Comparison of ENCODE assay signal across 9 cellular contexts in the genomic region with DNA sequence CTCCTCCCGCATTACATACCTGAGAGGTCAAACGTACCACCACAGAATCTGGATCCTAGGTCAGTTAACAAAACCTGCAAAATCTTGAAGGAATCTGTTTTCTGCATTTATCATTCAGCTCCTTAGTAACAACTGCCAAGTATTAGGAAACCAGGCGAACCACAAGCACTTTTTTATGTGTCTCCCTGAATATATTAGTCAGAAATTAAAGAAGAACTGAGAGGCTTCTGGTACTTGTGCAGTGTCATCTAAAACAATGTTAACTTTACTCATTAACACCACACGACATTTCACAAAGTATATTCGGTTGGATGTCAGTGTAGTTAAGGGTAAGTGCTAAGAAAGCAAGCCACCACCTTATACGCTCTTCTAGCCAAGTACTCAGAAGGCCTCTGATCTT. TPM values are rescaled to one million over a fixed set of nuclear protein-coding genes. Genes with fewer than 3 reads are reported as not detected.
DNase-seq lines count a peak whose midpoint lies in the region; ATAC-seq, FAIRE-seq and TF ChIP-seq lines count a peak whose summit lies in the region.
"Had no signal": no experiment of that assay in that cellular context is flagged by ENCODE, and none has a peak within 500 bp of the region (broad histone marks: within the 10 kb centered on the region; RNA-seq: fewer than 3 reads in every experiment).

No MANE protein-coding gene starts in this region.

- H3K36me3 ChIP-seq in kidney (ENCODE audit: control insufficient read depth in 1 of 2, insufficient read depth in 2 of 2, low read length in 2 of 2) = no peaks in the 10 kb centered on the region
- no peaks in the 10 kb centered on the region for H3K36me3 ChIP-seq in upper lobe of left lung

- peak overlapping the region in 1 of 2 donors; percentile 5 for H3K27ac ChIP-seq in kidney (ENCODE audit: low read depth in 2 of 2, low read length in 2 of 2)
- peak overlapping the region in 3 of 4 donors; percentile 1 to 90 (median 41) for H3K27ac ChIP-seq in upper lobe of left lung

- H3K9me3 ChIP-seq in kidney (ENCODE audit: control insufficient read depth in 1 of 2, low read length in 2 of 2) = no peaks in the 10 kb centered on the region
- H3K9me3 ChIP-seq in upper lobe of left lung = no peaks in the 10 kb centered on the region

- TF ChIP-seq EP300 in upper lobe of left lung (IDR thresholded peaks at IDR 0.05) = no peak

- peaks cover 29 to 44% of the 10 kb centered on the region in 2 donors for H3K4me1 ChIP-seq in kidney (ENCODE audit: control insufficient read depth in 1 of 2, insufficient read depth in 1 of 2, low read depth in 1 of 2, low read length in 2 of 2)
- peaks cover 33 to 68% (median 43%) of the 10 kb centered on the region in 4 donors for H3K4me1 ChIP-seq in upper lobe of left lung

- intact Hi-C loops in kidney (cut with DNase I) = no loop called here

- H3K27me3 ChIP-seq in upper lobe of left lung = no peaks in the 10 kb centered on the region

- no peak for DNase-seq in activated naive CD4-positive, alpha-beta T cell treated with Interleukin-2 at 50 U/mL for 16 hours
- DNase-seq in amniotic epithelial cell (ENCODE audit: low read depth) (peak; percentile 81), kidney (no peak), upper lobe of left lung (no peak), UCSD-AML1 (lab: John Stamatoyannopoulos, UW; ENCODE audit: unreplicated experiment) (no peak), HT-29 (ENCODE audit: low spot score) (no peak)
- DNase-seq in central memory CD4-positive, alpha-beta T cell = no peak
- DNase-seq: stimulated activated CD4-positive, alpha-beta T cell treated with anti-CD3 and anti-CD28 coated beads, Interleukin-4, amount 100 ng/mL, for 1 hour had no signal

- no peak for FAIRE-seq in kidney (lab: Jason Lieb, UNC)

- TF ChIP-seq CTCF in kidney (IDR thresholded peaks at IDR 0.05; ENCODE audit: borderline replicate concordance, extremely low read depth, insufficient read depth) = no peak
- TF ChIP-seq CTCF in upper lobe of left lung (IDR thresholded peaks at IDR 0.05) = no peak

- WGBS in upper lobe of left lung, 2 donors = 40 to 55% methylated on average over 6 of the region's 6 CpGs

- H3K9ac ChIP-seq in kidney (ENCODE audit: low read length in 2 of 2) = peak overlapping the region in 1 of 2 donors; percentile 94

- H3K4me3 ChIP-seq in kidney (ENCODE audit: low read length in 2 of 2) (peak overlapping the region; percentile 67 to 96), upper lobe of left lung (peak overlapping the region in 2 of 4 donors; percentile 70 to 77)

- TF ChIP-seq POLR2A in upper lobe of left lung (IDR thresholded peaks at IDR 0.05) = no peak

- peak overlapping the region; percentile 42 for H3K27ac Mint-ChIP-seq in activated naive CD4-positive, alpha-beta T cell treated with anti-CD3 and anti-CD28 coated beads, Interleukin-2, amount 50 U/mL, for 24 hours

- no peaks in the 10 kb centered on the region for H3K9me3 Mint-ChIP-seq in activated naive CD4-positive, alpha-beta T cell treated with anti-CD3 and anti-CD28 coated beads, Interleukin-2, amount 50 U/mL, for 24 hours

- H3K4me1 Mint-ChIP-seq in activated naive CD4-positive, alpha-beta T cell treated with anti-CD3 and anti-CD28 coated beads, Interleukin-2, amount 50 U/mL, for 24 hours = peaks cover 81% of the 10 kb centered on the region

- no peaks in the 10 kb centered on the region for H3K27me3 Mint-ChIP-seq in activated naive CD4-positive, alpha-beta T cell treated with anti-CD3 and anti-CD28 coated beads, Interleukin-2, amount 50 U/mL, for 24 hours

- H3K36me3 Mint-ChIP-seq in activated naive CD4-positive, alpha-beta T cell treated with anti-CD3 and anti-CD28 coated beads, Interleukin-2, amount 50 U/mL, for 24 hours = peaks cover 10% of the 10 kb centered on the region

- no peak for ATAC-seq in upper lobe of left lung (ENCODE audit: low FRiP score in 2 of 2)

- H3K4me3 Mint-ChIP-seq in activated naive CD4-positive, alpha-beta T cell treated with anti-CD3 and anti-CD28 coated beads, Interleukin-2, amount 50 U/mL, for 24 hours = peak overlapping the region; percentile 95

RNA-seq across cellular contexts. Expression of gene CCDC6, which starts 2.5 kb away (rescaled TPM):
- total RNA-seq in kidney = 47.0 TPM
- 15.5 TPM for polyA plus RNA-seq in kidney (ENCODE audit: insufficient read depth, low read depth, low replicate concordance)
- 100 to 1,000 TPM in 1 of 6 donors, 10 to 100 TPM in 5; 42.5 to 118 (median 51.5) TPM for total RNA-seq in upper lobe of left lung
- total RNA-seq in HT-29 (2014; rRNA removed; shearing (Covaris generic)) = 15.7 and 18.5 TPM in 2 replicates
